9 cellular contexts compared by ENCODE assay signal in the genomic region with DNA sequence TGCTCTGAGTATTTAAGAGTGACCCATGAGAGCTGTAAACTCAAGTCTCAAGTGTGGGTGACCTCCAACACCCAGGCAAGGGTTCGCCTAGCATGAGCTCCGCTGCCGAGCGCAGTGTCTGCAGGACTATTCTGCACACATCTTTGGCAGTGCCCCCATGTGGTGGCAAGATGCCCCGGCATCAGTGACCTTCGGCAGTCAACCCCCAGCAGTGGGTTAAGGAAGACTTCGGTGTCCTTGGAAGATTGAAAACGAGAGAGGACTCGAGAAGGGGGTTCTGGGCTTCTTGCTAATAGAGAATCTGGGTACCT. TPM values are rescaled to one million over a fixed set of nuclear protein-coding genes. Genes with fewer than 3 reads are reported as not detected.
DNase-seq lines count a peak whose midpoint lies in the region; ATAC-seq, FAIRE-seq and TF ChIP-seq lines count a peak whose summit lies in the region.
"Had no signal": no experiment of that assay in that cellular context is flagged by ENCODE, and none has a peak within 500 bp of the region (broad histone marks: within the 10 kb centered on the region; RNA-seq: fewer than 3 reads in every experiment).

No MANE protein-coding gene starts in this region.

- TF ChIP-seq EP300 in gastroesophageal sphincter (IDR thresholded peaks at IDR 0.05), result no peak

- TF ChIP-seq POLR2A in gastroesophageal sphincter (IDR thresholded peaks at IDR 0.05), result no peak

- POLR2A ChIA-PET in T-cell (lab: Charles Lee), result interaction anchor here in 1 of 2 donors (1.1 kb wide), 1 partner anchor 35 kb away, joined by 3 read pairs; no protein-coding TSS in a partner anchor

- H3K4me1 ChIP-seq in kidney (ENCODE audit: control insufficient read depth in 1 of 2, insufficient read depth in 1 of 2, low read depth in 1 of 2, low read length in 2 of 2), result no peaks in the 10 kb centered on the region
- H3K4me1 ChIP-seq in gastroesophageal sphincter, result peaks cover 0 to 72% (median 25%) of the 10 kb centered on the region in 3 donors
- H3K4me1 ChIP-seq in aorta (ENCODE audit: control insufficient read depth in 1 of 2, insufficient read depth in 2 of 2, low read length in 2 of 2), result peaks cover 0 to 2% of the 10 kb centered on the region in 2 donors

- CTCF ChIA-PET in T-cell (lab: Charles Lee), result interaction anchor here in 1 of 2 donors (1.0 kb wide), 1 partner anchor 55 kb away, joined by 3 read pairs; no protein-coding TSS in a partner anchor

- H3K27me3 Mint-ChIP-seq in CD14-positive monocyte (ENCODE audit: low read depth in 3 of 3) (peaks cover 0 to 4% (median 2%) of the 10 kb centered on the region in 3 donors), T-cell (no peaks in the 10 kb centered on the region)

- intact Hi-C loops in CD14-positive monocyte (cut with micrococcal nuclease), result loop anchor here in 1 of 2 donors (5.0 kb wide), 2 partner anchors 42 to 193 kb away; partner anchors contain the start of gene RBM38
- intact Hi-C loops in kidney (cut with DNase I), result no loop called here
- intact Hi-C loops in aorta (cut with DNase I), result no loop called here

- H3K27me3 ChIP-seq in gastroesophageal sphincter, result no peaks in the 10 kb centered on the region
- H3K27me3 ChIP-seq in aorta (ENCODE audit: control insufficient read depth in 1 of 2, insufficient read depth in 2 of 2, low read length in 1 of 2), result no peaks in the 10 kb centered on the region

- H3K9me3 Mint-ChIP-seq in CD14-positive monocyte, result peaks cover 7 to 19% (median 12%) of the 10 kb centered on the region in 7 donors
- H3K9me3 Mint-ChIP-seq in T-cell, result no peaks in the 10 kb centered on the region

- no peak for FAIRE-seq in kidney (lab: Jason Lieb, UNC)
- FAIRE-seq: G401.6 had no signal

- H3K9me3 ChIP-seq in kidney (ENCODE audit: control insufficient read depth in 1 of 2, low read length in 2 of 2), result no peaks in the 10 kb centered on the region
- peaks cover 0 to 8% (median 0%) of the 10 kb centered on the region in 3 donors for H3K9me3 ChIP-seq in gastroesophageal sphincter
- no peaks in the 10 kb centered on the region for H3K9me3 ChIP-seq in aorta (ENCODE audit: control insufficient read depth, low read length)
- H3K9me3 ChIP-seq: thoracic aorta had no signal

- WGBS in gastroesophageal sphincter (ENCODE audit: low coverage in 1 of 2), 2 donors, result 97% methylated on average over 5 of the region's 9 CpGs; no CpG with 5 or more reads in 1 of the 2 donors
- WGBS in aorta, 2 donors, result 96 to 97% methylated on average over 9 of the region's 9 CpGs

- H3K4me3 ChIP-seq in kidney (ENCODE audit: low read length in 2 of 2) (no peak overlapping the region), gastroesophageal sphincter (no peak overlapping the region), aorta (ENCODE audit: low read length in 2 of 2) (no peak overlapping the region)
- H3K4me3 ChIP-seq: thoracic aorta had no signal

- peaks cover 7 to 13% of the 10 kb centered on the region in 2 donors for H3K36me3 Mint-ChIP-seq in CD14-positive monocyte
- H3K36me3 Mint-ChIP-seq in T-cell, result no peaks in the 10 kb centered on the region

- DNase-seq in CD14-positive monocyte (ENCODE audit: low spot score) (no peak), GM10266 (ENCODE audit: extremely low spot score) (no peak), T-cell (peak in 1 of 34 experiments; percentile 13), kidney (no peak), aorta (no peak)

- ATAC-seq in T-cell (replicated peaks in 1 of 4) (no peak), GM18907 (IDR thresholded peaks at IDR 0.05; ENCODE audit: unreplicated experiment) (no peak), gastroesophageal sphincter (no peak), aorta (ENCODE audit: low FRiP score) (no peak)

- H3K27ac ChIP-seq in kidney (ENCODE audit: low read depth in 2 of 2, low read length in 2 of 2) (no peak overlapping the region), gastroesophageal sphincter (peak overlapping the region in 1 of 4 donors; percentile 67), aorta (ENCODE audit: low read depth in 1 of 2, low read length in 2 of 2) (no peak overlapping the region)
- H3K27ac ChIP-seq: thoracic aorta had no signal

- no peak overlapping the region for H3K4me3 Mint-ChIP-seq in CD14-positive monocyte
- H3K4me3 Mint-ChIP-seq in T-cell, result peak overlapping the region in 1 of 3 donors; percentile 81

- H3K4me1 Mint-ChIP-seq in CD14-positive monocyte (peaks cover 76% of the 10 kb centered on the region), T-cell (peaks cover 66 to 72% (median 68%) of the 10 kb centered on the region in 3 donors)

- H3K36me3 ChIP-seq in kidney (ENCODE audit: control insufficient read depth in 1 of 2, insufficient read depth in 2 of 2, low read length in 2 of 2) (no peaks in the 10 kb centered on the region), gastroesophageal sphincter (no peaks in the 10 kb centered on the region), aorta (ENCODE audit: control insufficient read depth in 1 of 2, insufficient read depth in 2 of 2, low read length in 1 of 2) (no peaks in the 10 kb centered on the region)
- H3K36me3 ChIP-seq: thoracic aorta had no signal

- H3K27ac Mint-ChIP-seq in CD14-positive monocyte, result peak overlapping the region in 5 of 7 donors; percentile 54 to 98 (median 96)
- peak overlapping the region; percentile 83 to 88 for H3K27ac Mint-ChIP-seq in T-cell

- no peak overlapping the region for H3K9ac ChIP-seq in kidney (ENCODE audit: low read length in 2 of 2)

- TF ChIP-seq CTCF in CD14-positive monocyte (IDR thresholded peaks at IDR 0.05) (peak; percentile 49), GM10266 (IDR thresholded peaks at IDR 0.05; ENCODE audit: control insufficient read depth, insufficient read depth, low read depth, missing control alignments) (peak; percentile 27), kidney (IDR thresholded peaks at IDR 0.05; ENCODE audit: borderline replicate concordance, extremely low read depth, insufficient read depth) (peak; percentile 24), gastroesophageal sphincter (IDR thresholded peaks at IDR 0.05) (peak in 1 of 4 experiments; percentile 10)

RNA-seq across cellular contexts. Expression of gene RBM38, which starts 43.1 kb away (rescaled TPM):
- polyA plus RNA-seq in CD14-positive monocyte, result 10 to 100 TPM in 1 of 2 donors, 1 to 10 TPM in 1; 7.5 to 17.8 TPM
- total RNA-seq in T-cell, result 100 to 1,000 TPM; 111 to 271 (median 124) TPM
- 16.8 TPM for total RNA-seq in kidney
- 18.0 TPM for polyA plus RNA-seq in kidney (ENCODE audit: insufficient read depth, low read depth, low replicate concordance)
- 100 to 1,000 TPM in 2 of 4 donors, 10 to 100 TPM in 2; 50.9 to 190 (median 106) TPM for total RNA-seq in gastroesophageal sphincter
- total RNA-seq in aorta, result 10 to 100 TPM; 19.3 to 20.7 TPM
- polyA plus RNA-seq in aorta, result 10 to 100 TPM in 1 of 2 donors, 1 to 10 TPM in 1; 7.3 to 14.7 TPM
